In genomic region chr10:91759581-91759986, GRCh38 we compare ENCODE assay signal across 1 cellular context.
TF ChIP-seq lines count a peak whose summit lies in the region.

No MANE protein-coding gene starts in this region.

TF ChIP-seq in K562, 482 proteins besides CTCF, POLR2A, EP300 and RAD21 (continued from another document):
- TF ChIP-seq ZNF165 (CRISPR knock-in tag; IDR thresholded peaks at IDR 0.05; ENCODE audit: borderline replicate concordance) (no peak), IRF1 (CRISPR knock-in tag; IDR thresholded peaks at IDR 0.05; ENCODE audit: borderline replicate concordance) (no peak), JUND (IDR thresholded peaks at IDR 0.05; ENCODE audit: borderline replicate concordance, low read depth, low read length) (0 out of 2 replicates have a peak, but pooled peaks have one; percentile 17), JUND (tag; IDR thresholded peaks at IDR 0.05; ENCODE audit: borderline replicate concordance, low read depth, low read length) (no peak; the same call in 2 of the 3 replicates), RFX1 (IDR thresholded peaks at IDR 0.05) (no peak), ARID1B (IDR thresholded peaks at IDR 0.05) (peak; percentile 17; the same call in 1 of the 2 replicates), ZNF316 (IDR thresholded peaks at IDR 0.05) (peak; percentile 98), MAFF (IDR thresholded peaks at IDR 0.05; ENCODE audit: low read length) (peak; percentile 98), ZBTB17 (CRISPR knock-in tag; IDR thresholded peaks at IDR 0.05) (no peak), HNRNPL (IDR thresholded peaks at IDR 0.05; ENCODE audit: low read depth, low read length) (no peak), HDAC3 (IDR thresholded peaks at IDR 0.05; ENCODE audit: borderline replicate concordance, partially characterized antibody) (no peak), ZNF282 (CRISPR knock-in tag; IDR thresholded peaks at IDR 0.05) (no peak), KDM5B (IDR thresholded peaks at IDR 0.05; ENCODE audit: insufficient replicate concordance, low read depth, low read length) (no peak), PCBP1 (IDR thresholded peaks at IDR 0.05; ENCODE audit: low read depth, low read length, poor library complexity, severe bottlenecking) (no peak), BACH1 (tag; IDR thresholded peaks at IDR 0.05) (peak; percentile 59; the same call in 1 of the 2 replicates), MAFG (tag; conservative IDR thresholded peaks at IDR 0.05) (peak; percentile 96), CHD1 (IDR thresholded peaks at IDR 0.05; ENCODE audit: low read length) (no peak), HIVEP1 (CRISPR knock-in tag; IDR thresholded peaks at IDR 0.05) (no peak), ZBTB12 (CRISPR knock-in tag; IDR thresholded peaks at IDR 0.05) (no peak), E2F1 (CRISPR knock-in tag; IDR thresholded peaks at IDR 0.05) (no peak), NFIC (IDR thresholded peaks at IDR 0.05) (no peak), EHMT2 (IDR thresholded peaks at IDR 0.05) (no peak), SLC30A9 (CRISPR knock-in tag; IDR thresholded peaks at IDR 0.05) (no peak), MEIS2 (IDR thresholded peaks at IDR 0.05; ENCODE audit: partially characterized antibody) (no peak), ZNF766 (CRISPR knock-in tag; conservative IDR thresholded peaks at IDR 0.05) (no peak), ATF3 (IDR thresholded peaks at IDR 0.05) (peak; percentile 64), ATF3 (CRISPR knock-in tag; conservative IDR thresholded peaks at IDR 0.05) (no peak), ZBTB49 (CRISPR knock-in tag; IDR thresholded peaks at IDR 0.05; ENCODE audit: borderline replicate concordance) (no peak), NFE2L1 (tag; IDR thresholded peaks at IDR 0.05; ENCODE audit: borderline replicate concordance, low read depth) (peak; percentile 39; the same call in 1 of the 2 replicates), MAFK (IDR thresholded peaks at IDR 0.05; ENCODE audit: low read length) (peak; percentile 99), ZFP91 (CRISPR knock-in tag; IDR thresholded peaks at IDR 0.05) (no peak), TBL1XR1 (IDR thresholded peaks at IDR 0.05; ENCODE audit: low read length in 2 of 2) (no peak), MECOM (CRISPR knock-in tag; IDR thresholded peaks at IDR 0.05) (no peak), NFE2 (IDR thresholded peaks at IDR 0.05; ENCODE audit: low read depth) (peak; percentile 80), SRSF7 (optimal IDR thresholded peaks at IDR 0.05; ENCODE audit: low read depth, low read length) (no peak), C11orf30 (IDR thresholded peaks at IDR 0.05; ENCODE audit: low read depth) (peak; percentile 96), ZNF311 (CRISPR knock-in tag; IDR thresholded peaks at IDR 0.05) (no peak)
